In the genomic region with DNA sequence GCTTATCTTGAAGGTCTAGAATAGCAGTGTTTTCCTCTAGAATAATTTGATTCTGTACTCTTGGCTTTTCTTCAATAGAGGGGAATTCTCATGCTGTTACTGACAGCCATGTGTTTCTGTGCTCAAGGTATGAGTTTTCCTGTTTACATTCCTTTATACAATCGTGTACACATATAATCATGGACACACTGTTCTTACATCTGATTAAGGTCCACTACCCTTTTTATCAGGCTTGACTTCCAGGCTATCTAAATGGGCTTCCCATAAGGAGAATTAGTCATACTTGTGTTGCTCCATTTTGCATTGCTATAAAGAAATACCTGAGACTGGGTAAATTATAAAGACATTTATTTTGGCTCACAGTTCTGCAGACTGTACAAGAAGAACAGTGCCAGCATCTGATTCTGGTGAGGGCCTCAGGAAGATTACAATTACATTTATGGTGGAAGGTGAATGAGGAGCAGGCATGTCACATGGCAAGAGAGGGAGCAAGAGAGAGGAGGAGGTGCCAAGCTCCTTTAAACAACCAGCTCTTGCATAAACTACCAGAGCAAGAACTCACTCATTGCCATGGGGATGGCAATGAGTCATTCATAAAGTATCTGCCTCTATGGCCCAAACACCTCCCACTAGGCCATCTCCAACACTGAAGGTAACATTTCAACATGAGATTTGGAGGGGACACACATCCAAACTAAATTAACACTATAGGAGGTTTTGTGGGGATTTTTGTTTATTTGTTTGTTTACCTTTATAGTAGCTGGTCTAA, we compare ENCODE assay signal across 8 cellular contexts. TPM values are rescaled to one million over a fixed set of nuclear protein-coding genes. Genes with fewer than 3 reads are reported as not detected.
"Had no signal": no experiment of that assay in that cellular context is flagged by ENCODE, and none has a peak within 500 bp of the region (broad histone marks: within the 10 kb centered on the region; RNA-seq: fewer than 3 reads in every experiment).

No MANE protein-coding gene starts in this region.

RNA-seq across cellular contexts. Expression of a gene that starts 26.2 kb away (rescaled TPM):
- total RNA-seq: dorsolateral prefrontal cortex; gastroesophageal sphincter; left colon; mesothelial cell of epicardium; natural killer cell treated with Interleukin-12 subunit alpha and Interleukin-12 subunit beta and Interleukin-15 and Interleukin-18, amount 100 ng/mL, for 72 hours; sciatic nerve; smooth muscle cell; temporal lobe had no signal
